13 cellular contexts compared by ENCODE assay signal in the genomic region with DNA sequence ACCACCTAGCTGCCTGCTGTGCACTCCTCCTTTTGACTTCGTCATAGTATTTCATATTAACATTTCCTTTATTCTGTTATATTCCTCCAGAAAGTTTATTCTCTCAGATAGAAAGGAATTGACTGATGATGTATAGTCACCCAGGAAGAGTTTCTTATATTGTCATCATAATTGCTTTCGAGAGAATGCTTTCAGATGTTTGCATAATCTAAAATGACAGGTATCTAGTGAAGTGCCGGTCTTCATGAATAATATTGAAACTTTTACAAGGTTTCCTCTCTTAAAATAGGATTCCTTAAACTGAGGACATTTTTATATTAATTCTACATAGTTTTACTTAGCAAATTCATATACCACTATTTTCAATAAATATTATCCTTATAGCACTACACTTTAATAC. TPM values are rescaled to one million over a fixed set of nuclear protein-coding genes. Genes with fewer than 3 reads are reported as not detected.
DNase-seq lines count a peak whose midpoint lies in the region; ATAC-seq lines count a peak whose summit lies in the region.
"Had no signal": no experiment of that assay in that cellular context is flagged by ENCODE, and none has a peak within 500 bp of the region (broad histone marks: within the 10 kb centered on the region; RNA-seq: fewer than 3 reads in every experiment).

No MANE protein-coding gene starts in this region.

- no peak overlapping the region for H3K18ac ChIP-seq in mesenchymal stem cell (ENCODE audit: low read depth in 1 of 2, low read length in 2 of 2)

- no peaks in the 10 kb centered on the region for H3K9me3 ChIP-seq in mesenchymal stem cell (ENCODE audit: control insufficient read depth, low read length)
- H3K9me3 ChIP-seq: Peyer's patch, spleen had no signal

- peaks cover 36 to 79% of the 10 kb centered on the region in 2 experiments for H3K36me3 ChIP-seq in mesenchymal stem cell (ENCODE audit: control insufficient read depth in 1 of 2, insufficient read depth in 2 of 2, low read depth in 1 of 2, low read length in 2 of 2)

- no peak overlapping the region for H2BK15ac ChIP-seq in mesenchymal stem cell (ENCODE audit: low read depth, poor library complexity, severe bottlenecking)

- no peak overlapping the region for H3K27ac ChIP-seq in mesenchymal stem cell (ENCODE audit: low read length, poor library complexity, severe bottlenecking)
- H3K27ac ChIP-seq: brain microvascular endothelial cell, epithelial cell of prostate, spleen had no signal

- peaks cover 11% of the 10 kb centered on the region for H3K4me1 ChIP-seq in mesenchymal stem cell (ENCODE audit: control insufficient read depth, insufficient read depth, low read depth, low read length)

- H3K79me1 ChIP-seq in mesenchymal stem cell (replicated peaks; ENCODE audit: low read length, poor library complexity, severe bottlenecking), result no peaks in the 10 kb centered on the region

- no peak overlapping the region for H3K14ac ChIP-seq in mesenchymal stem cell (ENCODE audit: low read length in 2 of 2)

- no peak overlapping the region for H3K23ac ChIP-seq in mesenchymal stem cell (ENCODE audit: low read length in 2 of 2)

- no peak overlapping the region for H3K4me3 ChIP-seq in mesenchymal stem cell (ENCODE audit: insufficient read depth in 1 of 2, low read depth in 1 of 2, low read length in 2 of 2)
- H3K4me3 ChIP-seq: Peyer's patch, spleen had no signal

- no peak overlapping the region for H3K4me2 ChIP-seq in mesenchymal stem cell (ENCODE audit: low read length, poor library complexity, severe bottlenecking)

- H3K27me3 ChIP-seq in mesenchymal stem cell (ENCODE audit: control insufficient read depth in 1 of 2, insufficient read depth in 1 of 2, low read length in 2 of 2), result no peaks in the 10 kb centered on the region
- H3K27me3 ChIP-seq: brain microvascular endothelial cell, Peyer's patch, spleen had no signal

- H4K91ac ChIP-seq in mesenchymal stem cell (ENCODE audit: low read length), result no peak overlapping the region

- ATAC-seq in GM19043 (IDR thresholded peaks at IDR 0.05; ENCODE audit: low read depth, unreplicated experiment), result peak; percentile 46
- peak; percentile 70 for ATAC-seq in GM21717 (IDR thresholded peaks at IDR 0.05; ENCODE audit: unreplicated experiment)
- peak; percentile 37 for ATAC-seq in HG03175 (IDR thresholded peaks at IDR 0.05; ENCODE audit: unreplicated experiment)
- no peak for ATAC-seq in HG03280 (IDR thresholded peaks at IDR 0.05; ENCODE audit: unreplicated experiment)

- H2BK120ac ChIP-seq in mesenchymal stem cell (ENCODE audit: low read depth, low read length), result no peak overlapping the region

- H2AFZ ChIP-seq in mesenchymal stem cell (ENCODE audit: low read depth, low read length), result no peak overlapping the region

- 100% methylated on average over 1 of the region's 3 CpGs for WGBS in mesenchymal stem cell

- H2BK5ac ChIP-seq in mesenchymal stem cell (ENCODE audit: low read depth, low read length, poor library complexity, severe bottlenecking), result no peak overlapping the region

- no peak overlapping the region for H4K8ac ChIP-seq in mesenchymal stem cell (ENCODE audit: low read length)

- H2BK12ac ChIP-seq in mesenchymal stem cell (ENCODE audit: low read length in 2 of 2), result no peak overlapping the region

- DNase-seq in mesenchymal stem cell (no peak), NK-92 (lab: John Stamatoyannopoulos, UW; ENCODE audit: unreplicated experiment) (no peak), C1 segment of cervical spinal cord (lab: John Stamatoyannopoulos, UW) (no peak)
- DNase-seq: activated T-cell treated with anti-CD3 and anti-CD28 coated beads for 4 hours, brain microvascular endothelial cell, Peyer's patch, spleen, T1000 had no signal

- no peak overlapping the region for H2AK5ac ChIP-seq in mesenchymal stem cell (ENCODE audit: low read length, severe bottlenecking)

- peak overlapping the region; percentile 69 for H3K9ac ChIP-seq in mesenchymal stem cell (ENCODE audit: low read length)

- H3K4ac ChIP-seq in mesenchymal stem cell (ENCODE audit: low read depth in 1 of 2, low read length in 2 of 2), result no peak overlapping the region

RNA-seq across cellular contexts. Expression of a gene that starts 10.1 kb away (rescaled TPM):
- 106 TPM for polyA plus RNA-seq in mesenchymal stem cell (2013, experiment 1 of 2)
- 98.8 TPM for polyA plus RNA-seq in mesenchymal stem cell (2013, experiment 2 of 2)
